In genomic region chr18:616380-616995, GRCh38 we compare ENCODE assay signal across 9 cellular contexts. TPM values are rescaled to one million over a fixed set of nuclear protein-coding genes. Genes with fewer than 3 reads are reported as not detected.
DNase-seq lines count a peak whose midpoint lies in the region; ATAC-seq and TF ChIP-seq lines count a peak whose summit lies in the region.
"Had no signal": no experiment of that assay in that cellular context is flagged by ENCODE, and none has a peak within 500 bp of the region (broad histone marks: within the 10 kb centered on the region; RNA-seq: fewer than 3 reads in every experiment).

No MANE protein-coding gene starts in this region.

- ATAC-seq in gastroesophageal sphincter (peak; percentile 40), sciatic nerve (peak; percentile 69), GM21723 (IDR thresholded peaks at IDR 0.05; ENCODE audit: unreplicated experiment) (no peak)

- H3K27ac ChIP-seq in SU-DHL-6 (ENCODE audit: low read depth, low read length) = no peak overlapping the region
- no peak overlapping the region for H3K27ac ChIP-seq in gastroesophageal sphincter

- H3K79me2 ChIP-seq in Loucy (ENCODE audit: insufficient read depth, low read length) = no peaks in the 10 kb centered on the region
- H3K79me2 ChIP-seq in SU-DHL-6 (ENCODE audit: insufficient read depth, low read length) = no peaks in the 10 kb centered on the region

- no peaks in the 10 kb centered on the region for H3K9me2 ChIP-seq in Loucy (replicated peaks; ENCODE audit: low read depth, low read length)
- no peaks in the 10 kb centered on the region for H3K9me2 ChIP-seq in SU-DHL-6 (replicated peaks; ENCODE audit: insufficient read depth, low read length)

- WGBS in gastroesophageal sphincter (ENCODE audit: low coverage in 1 of 2), 2 donors = 32 to 35% methylated on average over 4 of the region's 4 CpGs

- no peaks in the 10 kb centered on the region for H3K36me3 ChIP-seq in Loucy (ENCODE audit: insufficient read depth, low read length)
- H3K36me3 ChIP-seq in SU-DHL-6 (ENCODE audit: low read length) = no peaks in the 10 kb centered on the region
- H3K36me3 ChIP-seq in gastroesophageal sphincter = no peaks in the 10 kb centered on the region
- H3K36me3 ChIP-seq: BLaER1 treated with 17β-estradiol and CSF1 and Interleukin-3, amounts not matched to agents 10 nM and 100 nM had no signal

- H3K27me3 ChIP-seq in Loucy (ENCODE audit: insufficient read depth, low read length, poor library complexity, severe bottlenecking) = no peaks in the 10 kb centered on the region
- no peaks in the 10 kb centered on the region for H3K27me3 ChIP-seq in SU-DHL-6 (ENCODE audit: low read length)
- no peaks in the 10 kb centered on the region for H3K27me3 ChIP-seq in gastroesophageal sphincter
- H3K27me3 ChIP-seq: BLaER1 treated with 17β-estradiol and CSF1 and Interleukin-3, amounts not matched to agents 10 nM and 100 nM had no signal

- TF ChIP-seq POLR2A in gastroesophageal sphincter (IDR thresholded peaks at IDR 0.05) = no peak

- no peaks in the 10 kb centered on the region for H3K4me1 ChIP-seq in Loucy (ENCODE audit: insufficient read depth, low read length, poor library complexity, severe bottlenecking)
- H3K4me1 ChIP-seq in gastroesophageal sphincter = peaks cover 0 to 13% (median 0%) of the 10 kb centered on the region in 3 donors

- no peaks in the 10 kb centered on the region for H4K20me1 ChIP-seq in Loucy (ENCODE audit: insufficient read depth, low read length, poor library complexity, severe bottlenecking)
- H4K20me1 ChIP-seq in SU-DHL-6 (ENCODE audit: low read depth, low read length) = no peaks in the 10 kb centered on the region
- H4K20me1 ChIP-seq: BLaER1 treated with 17β-estradiol and CSF1 and Interleukin-3, amounts not matched to agents 10 nM and 100 nM had no signal

- TF ChIP-seq CTCF in Loucy (conservative IDR thresholded peaks at IDR 0.05; ENCODE audit: low read length) (peak; percentile 79), SU-DHL-6 (IDR thresholded peaks at IDR 0.05; ENCODE audit: insufficient read depth, low read length, poor library complexity, severe bottlenecking) (peak; percentile 31), gastroesophageal sphincter (IDR thresholded peaks at IDR 0.05) (peak; percentile 59 to 77 (median 74))

- H3K9ac ChIP-seq in Loucy (ENCODE audit: low read depth, low read length, poor library complexity, severe bottlenecking) = no peak overlapping the region
- no peak overlapping the region for H3K9ac ChIP-seq in SU-DHL-6 (ENCODE audit: low read length)

- no peak overlapping the region for H2AFZ ChIP-seq in Loucy (ENCODE audit: low read length)
- H2AFZ ChIP-seq in SU-DHL-6 (ENCODE audit: low read depth, low read length, severe bottlenecking) = no peak overlapping the region

- intact Hi-C loops in sciatic nerve (cut with DNase I) = loop anchor here (5.0 kb wide), 1 partner anchor 329 kb away; no protein-coding TSS in a partner anchor

- H3K4me3 ChIP-seq in Loucy (ENCODE audit: low read length, poor library complexity, severe bottlenecking) (no peak overlapping the region), SU-DHL-6 (ENCODE audit: insufficient read depth, low read length, poor library complexity, severe bottlenecking) (no peak overlapping the region), gastroesophageal sphincter (no peak overlapping the region)
- H3K4me3 ChIP-seq: BLaER1 treated with 17β-estradiol and CSF1 and Interleukin-3, amounts not matched to agents 10 nM and 100 nM had no signal

- TF ChIP-seq EP300 in gastroesophageal sphincter (IDR thresholded peaks at IDR 0.05) = no peak

- H3K4me2 ChIP-seq in Loucy (ENCODE audit: low read depth, low read length, poor library complexity, severe bottlenecking) = no peak overlapping the region
- H3K4me2 ChIP-seq in SU-DHL-6 (ENCODE audit: low read depth, low read length, poor library complexity, severe bottlenecking) = no peak overlapping the region

- DNase-seq in NCI-H1417 (lab: John Stamatoyannopoulos, UW) (peak in 2 of 3 experiments; percentile 25 to 65), NCI-H1417 treated with DMSO at 0.1 percent for 48 hours (lab: John Stamatoyannopoulos, UW) (no peak), sciatic nerve (ENCODE audit: low spot score) (no peak), OCI-M2 (lab: John Stamatoyannopoulos, UW; ENCODE audit: unreplicated experiment) (no peak)

- H3K9me3 ChIP-seq in Loucy (ENCODE audit: insufficient read depth, low read depth, low read length) (no peaks in the 10 kb centered on the region), SU-DHL-6 (ENCODE audit: insufficient read depth, low read length) (no peaks in the 10 kb centered on the region), gastroesophageal sphincter (no peaks in the 10 kb centered on the region)
- H3K9me3 ChIP-seq: BLaER1 treated with 17β-estradiol and CSF1 and Interleukin-3, amounts not matched to agents 10 nM and 100 nM had no signal

- no peaks in the 10 kb centered on the region for H3F3A ChIP-seq in Loucy (ENCODE audit: low read depth)
- no peaks in the 10 kb centered on the region for H3F3A ChIP-seq in SU-DHL-6 (ENCODE audit: insufficient read depth)

RNA-seq across cellular contexts. Expression of gene CLUL1, which starts 19.7 kb away (rescaled TPM):
- total RNA-seq in gastroesophageal sphincter = 1 to 10 TPM in 1 of 4 donors, not detected in 3; 1.5 TPM
- total RNA-seq in sciatic nerve = not detected

RNA-seq across cellular contexts. Expression of gene CETN1, which starts 36.3 kb away (rescaled TPM):
- total RNA-seq in gastroesophageal sphincter (not detected), sciatic nerve (not detected)

RNA-seq across cellular contexts. Expression of gene TYMS, which starts 41.0 kb away (rescaled TPM):
- total RNA-seq in gastroesophageal sphincter (1 to 10 TPM; 1.1 to 6.1 (median 3.6) TPM), sciatic nerve (1.8 TPM)

Comparison
In these comparisons a context has a peak if more than half of its experiments do, and no peak if none do; other contexts are left out.
1. DNase-seq: peak in NCI-H1417 (2 of 3); none in NCI-H1417 treated with DMSO at 0.1 percent for 48 hours (single experiment), sciatic nerve (single experiment) and OCI-M2 (single experiment).
2. Peak in every context shown above with its lines, with median percentiles within 50 percentile points of each other: CTCF ChIP-seq.